In genomic region chr16:27359051-27359450, GRCh38 we compare ENCODE assay signal across 32 cellular contexts. TPM values are rescaled to one million over a fixed set of nuclear protein-coding genes. Genes with fewer than 3 reads are reported as not detected.
A peak's percentile ranks its signal among the peaks of the same experiment; 100 is the strongest.
DNase-seq lines count a peak whose midpoint lies in the region; ATAC-seq and TF ChIP-seq lines count a peak whose summit lies in the region.
"Had no signal": no experiment of that assay in that cellular context is flagged by ENCODE, and none has a peak within 500 bp of the region (broad histone marks: within the 10 kb centered on the region; RNA-seq: fewer than 3 reads in every experiment).

No MANE protein-coding gene starts in this region.

- CTCF ChIA-PET in activated naive CD4-positive, alpha-beta T cell treated with anti-CD3 and anti-CD28 coated beads for 36 hours (lab: Charles Lee), result no interaction called here

- H3K27ac Mint-ChIP-seq in activated naive CD4-positive, alpha-beta T cell treated with anti-CD3 and anti-CD28 coated beads for 36 hours, result peak overlapping the region; percentile 70
- H3K27ac Mint-ChIP-seq in stimulated activated naive B cell treated with anti-CD40 and anti-IgM and Interleukin-4, amounts not matched to agents 10 μg/mL and 1 μg/mL and 100 μg/mL, for 72 hours, result peak overlapping the region; percentile 65
- H3K27ac Mint-ChIP-seq: neural progenitor cell; T-helper 2 cell treated with Interferon-gamma antibody and Interleukin-4, amounts not matched to agents 5 μg/mL and 100 μg/mL, for 36 hours; type B pancreatic cell had no signal

- intact Hi-C loops in activated naive CD4-positive, alpha-beta T cell treated with anti-CD3 and anti-CD28 coated beads for 36 hours (cut with micrococcal nuclease), result no loop called here

- no peak for TF ChIP-seq CTCF in BE2C (IDR thresholded peaks at IDR 0.05; ENCODE audit: low read depth, low read length)

- no peaks in the 10 kb centered on the region for H3K27me3 Mint-ChIP-seq in activated naive CD4-positive, alpha-beta T cell treated with anti-CD3 and anti-CD28 coated beads for 36 hours (ENCODE audit: low read depth)
- no peaks in the 10 kb centered on the region for H3K27me3 Mint-ChIP-seq in stimulated activated naive B cell treated with anti-CD40 and anti-IgM and Interleukin-4, amounts not matched to agents 10 μg/mL and 1 μg/mL and 100 μg/mL, for 72 hours
- H3K27me3 Mint-ChIP-seq: type B pancreatic cell had no signal

- peaks cover 79% of the 10 kb centered on the region for H3K36me3 Mint-ChIP-seq in activated naive CD4-positive, alpha-beta T cell treated with anti-CD3 and anti-CD28 coated beads for 36 hours (ENCODE audit: low read depth)
- peaks cover 82 to 83% of the 10 kb centered on the region in 2 donors for H3K36me3 Mint-ChIP-seq in stimulated activated naive B cell treated with anti-CD40 and anti-IgM and Interleukin-4, amounts not matched to agents 10 μg/mL and 1 μg/mL and 100 μg/mL, for 72 hours

- H3K4me3 ChIP-seq in BE2C (ENCODE audit: low read depth, low read length), result no peak overlapping the region
- H3K4me3 ChIP-seq: BLaER1, heart left ventricle, neural progenitor cell, smooth muscle cell had no signal

- no peaks in the 10 kb centered on the region for H3K4me1 ChIP-seq in BE2C
- H3K4me1 ChIP-seq: heart left ventricle, neural progenitor cell, parathyroid adenoma had no signal

- no peaks in the 10 kb centered on the region for H3K36me3 ChIP-seq in BE2C
- H3K36me3 ChIP-seq: neural progenitor cell had no signal

- no peak overlapping the region for H3K4me3 Mint-ChIP-seq in activated naive CD4-positive, alpha-beta T cell treated with anti-CD3 and anti-CD28 coated beads for 36 hours
- peak overlapping the region in 1 of 2 donors; percentile 17 for H3K4me3 Mint-ChIP-seq in stimulated activated naive B cell treated with anti-CD40 and anti-IgM and Interleukin-4, amounts not matched to agents 10 μg/mL and 1 μg/mL and 100 μg/mL, for 72 hours
- H3K4me3 Mint-ChIP-seq: neural progenitor cell; T-helper 2 cell treated with Interferon-gamma antibody and Interleukin-4, amounts not matched to agents 5 μg/mL and 100 μg/mL, for 36 hours; type B pancreatic cell had no signal

- no peak for ATAC-seq in stimulated activated naive B cell treated with anti-CD40 and anti-IgM and Interleukin-4, amounts not matched to agents 10 μg/mL and 1 μg/mL and 100 μg/mL, for 72 hours (replicated peaks)
- no peak for ATAC-seq in HG02763 (IDR thresholded peaks at IDR 0.05; ENCODE audit: unreplicated experiment)
- ATAC-seq: heart left ventricle, PC-3, SK-N-SH treated with all-trans-retinoic acid at 6 μM for 48 hours had no signal

- peak overlapping the region; percentile 4 for H3K27ac ChIP-seq in epithelial cell of prostate
- H3K27ac ChIP-seq: BLaER1, heart left ventricle, HL-60, neural progenitor cell, parathyroid adenoma had no signal

- peaks cover 1% of the 10 kb centered on the region for H3K9me3 Mint-ChIP-seq in activated naive CD4-positive, alpha-beta T cell treated with anti-CD3 and anti-CD28 coated beads for 36 hours
- H3K9me3 Mint-ChIP-seq in stimulated activated naive B cell treated with anti-CD40 and anti-IgM and Interleukin-4, amounts not matched to agents 10 μg/mL and 1 μg/mL and 100 μg/mL, for 72 hours, result no peaks in the 10 kb centered on the region
- H3K9me3 Mint-ChIP-seq: neural progenitor cell; T-helper 2 cell treated with Interferon-gamma antibody and Interleukin-4, amounts not matched to agents 5 μg/mL and 100 μg/mL, for 36 hours; type B pancreatic cell had no signal

- H3K9me3 ChIP-seq in BE2C, result no peaks in the 10 kb centered on the region; the same call in 1 of the 2 replicates
- H3K9me3 ChIP-seq: BLaER1 had no signal

- no peaks in the 10 kb centered on the region for H3K27me3 ChIP-seq in BE2C
- H3K27me3 ChIP-seq: BLaER1, heart left ventricle, neural progenitor cell had no signal

- peaks cover 25% of the 10 kb centered on the region for H3K4me1 Mint-ChIP-seq in activated naive CD4-positive, alpha-beta T cell treated with anti-CD3 and anti-CD28 coated beads for 36 hours (ENCODE audit: low read depth)
- H3K4me1 Mint-ChIP-seq in stimulated activated naive B cell treated with anti-CD40 and anti-IgM and Interleukin-4, amounts not matched to agents 10 μg/mL and 1 μg/mL and 100 μg/mL, for 72 hours, result peaks cover 29 to 69% of the 10 kb centered on the region in 2 donors
- H3K4me1 Mint-ChIP-seq: neural progenitor cell had no signal

- no peak for DNase-seq in activated naive CD4-positive, alpha-beta T cell treated with anti-CD3 and anti-CD28 coated beads for 36 hours
- no peak for DNase-seq in activated naive CD4-positive, alpha-beta T cell (lab: John Stamatoyannopoulos, UW)
- DNase-seq in M059J (ENCODE audit: low read depth) (peak; percentile 44), epithelial cell of prostate (ENCODE audit: low read depth, low spot score) (no peak), BE2C (no peak), NCI-H187 (lab: John Stamatoyannopoulos, UW) (no peak)
- no peak for DNase-seq in stimulated activated naive B cell treated with anti-CD40 and anti-IgM and Interleukin-4, amounts not matched to agents 10 μg/mL and 1 μg/mL and 100 μg/mL, for 72 hours
- DNase-seq: ACHN; activated CD4-positive, alpha-beta T cell treated with anti-CD3 and anti-CD28 coated beads, Interleukin-2, amount 50 U/mL, for 1 hour; activated effector memory CD4-positive, alpha-beta T cell treated with anti-CD3 and anti-CD28 coated beads, Interleukin-2, amount 50 U/mL, for 16 hours; anterior cingulate cortex; effector CD4-positive, alpha-beta T cell; erythroblast; foreskin fibroblast; heart left ventricle; Kasumi-1; mammary epithelial cell; NCI-H1694; NCI-H2171; NCI-H510A; PC-3; stimulated activated CD4-positive, alpha-beta T cell treated with anti-CD3 and anti-CD28 coated beads, Interleukin-1b, Interleukin-23, amount 100 ng/mL, for 48 hours had no signal

RNA-seq across cellular contexts. Expression of gene IL21R, which starts 42.9 kb away (rescaled TPM):
- total RNA-seq in activated naive CD4-positive, alpha-beta T cell treated with anti-CD3 and anti-CD28 coated beads for 36 hours, result 10 to 100 TPM; 93.8 to 99.2 TPM
- 0.15 TPM in 2 replicates for total RNA-seq in M059J (2014; rRNA removed; shearing (Covaris generic))
- polyA plus RNA-seq in BE2C (2012; ENCODE audit: insufficient read depth, insufficient read length, low read depth), result not detected
- total RNA-seq: bronchial epithelial cell, smooth muscle cell had no signal
- polyA plus RNA-seq: smooth muscle cell had no signal

RNA-seq across cellular contexts. Expression of gene IL4R, which starts 45.3 kb away (rescaled TPM):
- 100 to 1,000 TPM; 162 to 170 TPM for total RNA-seq in activated naive CD4-positive, alpha-beta T cell treated with anti-CD3 and anti-CD28 coated beads for 36 hours
- 8.5 and 13.1 TPM in 2 replicates for total RNA-seq in M059J (2014; rRNA removed; shearing (Covaris generic))
- 0.28 TPM for polyA plus RNA-seq in BE2C (2012; ENCODE audit: insufficient read depth, insufficient read length, low read depth)

Comparison
In these comparisons a context has a peak if more than half of its experiments do, and no peak if none do; other contexts are left out.
1. RNA of gene IL21R, which starts 42.9 kb away (total RNA-seq): 93.8 to 99.2 TPM in activated naive CD4-positive, alpha-beta T cell treated with anti-CD3 and anti-CD28 coated beads for 36 hours; 0.15 TPM in M059J; every median in the first group is over 10 times any median in the second.
2. RNA of gene IL4R, which starts 45.3 kb away (total RNA-seq): 162 to 170 TPM in activated naive CD4-positive, alpha-beta T cell treated with anti-CD3 and anti-CD28 coated beads for 36 hours; 8.5 to 13.1 TPM in M059J; every median in the first group is over 10 times any median in the second.